ENCODE assay signal across 1 cellular context in the genomic region with DNA sequence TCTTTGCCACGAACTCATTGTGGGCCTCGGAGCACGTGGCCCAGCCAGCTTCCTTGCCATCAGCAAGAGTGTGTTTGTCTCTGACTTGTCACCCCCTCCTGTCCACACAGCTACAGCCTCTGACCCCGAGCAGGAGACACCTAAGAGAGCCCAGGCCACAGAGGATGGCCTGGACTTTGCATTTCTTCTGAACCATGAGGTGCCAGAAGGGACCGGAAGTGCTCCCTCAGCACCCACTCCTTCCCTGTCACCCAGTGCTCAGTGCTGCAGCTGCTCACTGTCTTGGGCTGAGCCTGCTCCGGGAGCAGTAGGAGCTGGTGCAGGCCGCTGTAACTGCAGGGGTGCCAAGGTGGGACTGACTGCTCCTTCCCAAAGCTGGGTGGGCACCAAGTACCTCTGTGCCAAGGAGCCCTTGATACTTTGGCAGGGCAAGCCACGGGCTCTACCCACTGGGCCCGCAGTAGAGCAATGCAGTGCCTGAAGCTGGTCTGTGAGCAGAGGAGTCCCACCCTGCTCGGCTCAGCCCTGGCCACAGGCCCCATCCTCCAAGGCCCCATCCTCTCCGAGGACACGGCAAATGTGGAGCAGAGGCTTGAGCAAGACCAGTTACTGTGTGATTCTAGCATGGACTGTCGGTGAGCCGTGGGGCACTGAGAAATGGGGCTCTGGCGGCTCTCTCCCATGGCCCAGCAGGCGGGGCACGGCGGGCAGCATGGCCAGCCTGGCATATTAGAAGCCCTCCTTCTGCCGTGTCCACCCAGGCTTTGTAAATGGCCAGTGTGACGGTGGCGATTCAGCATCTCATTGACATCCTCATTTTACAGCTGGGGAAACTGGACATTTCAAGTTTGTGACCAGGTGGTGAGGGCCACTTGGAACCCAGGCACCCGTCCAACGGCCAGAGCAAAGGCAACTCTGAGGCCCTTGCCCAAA.
TF ChIP-seq lines count a peak whose summit lies in the region.

No MANE protein-coding gene starts in this region.

TF ChIP-seq in H1, 55 proteins besides CTCF, POLR2A, EP300 and RAD21:
- no peak for TF ChIP-seq KDM4A (IDR thresholded peaks at IDR 0.05; ENCODE audit: low read depth, low read length, severe bottlenecking)
- TF ChIP-seq SUZ12 (IDR thresholded peaks at IDR 0.05; ENCODE audit: low read length) = no peak
- no peak for TF ChIP-seq JUND (IDR thresholded peaks at IDR 0.05; ENCODE audit: low read length)
- no peak for TF ChIP-seq CEBPB (IDR thresholded peaks at IDR 0.05; ENCODE audit: low read depth, low read length)
- TF ChIP-seq EZH2 (IDR thresholded peaks at IDR 0.05; ENCODE audit: low read depth, low read length, severe bottlenecking) = no peak
- no peak for TF ChIP-seq TCF12 (IDR thresholded peaks at IDR 0.05; ENCODE audit: low read depth, low read length)
- no peak for TF ChIP-seq CHD2 (IDR thresholded peaks at IDR 0.05; ENCODE audit: low read length)
- no peak for TF ChIP-seq SIN3A (conservative IDR thresholded peaks at IDR 0.05 in 1 of 2, IDR thresholded peaks at IDR 0.05 in 1 of 2; ENCODE audit: low read depth in 1 of 2, low read length in 2 of 2)
- TF ChIP-seq CBX5 (IDR thresholded peaks at IDR 0.05; ENCODE audit: low read depth, low read length) = no peak
- TF ChIP-seq HDAC6 (IDR thresholded peaks at IDR 0.05; ENCODE audit: low read depth, low read length) = no peak
- no peak for TF ChIP-seq YY1 (IDR thresholded peaks at IDR 0.05; ENCODE audit: low read depth, low read length)
- TF ChIP-seq RFX5 (IDR thresholded peaks at IDR 0.05; ENCODE audit: borderline replicate concordance, low read depth, low read length) = no peak
- TF ChIP-seq SP1 (IDR thresholded peaks at IDR 0.05; ENCODE audit: low read depth, low read length) = no peak
- no peak for TF ChIP-seq SIX5 (IDR thresholded peaks at IDR 0.05; ENCODE audit: low read depth, low read length)
- no peak for TF ChIP-seq SIRT6 (IDR thresholded peaks at IDR 0.05; ENCODE audit: low read length)
- TF ChIP-seq NRF1 (IDR thresholded peaks at IDR 0.05; ENCODE audit: low read depth, low read length) = no peak
- TF ChIP-seq CHD1 (IDR thresholded peaks at IDR 0.05; ENCODE audit: low read depth, low read length) = no peak
- no peak for TF ChIP-seq KDM5A (IDR thresholded peaks at IDR 0.05; ENCODE audit: low read length)
- TF ChIP-seq BCL11A (IDR thresholded peaks at IDR 0.05; ENCODE audit: low read depth in 2 of 2, low read length in 2 of 2) = no peak
- TF ChIP-seq TAF1 (IDR thresholded peaks at IDR 0.05; ENCODE audit: low read depth, low read length) = no peak
